In genomic region chr19:47210180-47210490, GRCh38 we compare ENCODE assay signal across 1 cellular context.
TF ChIP-seq lines count a peak whose summit lies in the region.

No MANE protein-coding gene starts in this region.

TF ChIP-seq in IMR-90, 13 proteins besides CTCF, POLR2A, EP300 and RAD21:
- TF ChIP-seq RFX5 (IDR thresholded peaks at IDR 0.05; ENCODE audit: low read depth, low read length), result no peak
- no peak for TF ChIP-seq MXI1 (IDR thresholded peaks at IDR 0.05; ENCODE audit: borderline replicate concordance, low read depth, low read length)
- TF ChIP-seq RCOR1 (IDR thresholded peaks at IDR 0.05; ENCODE audit: insufficient replicate concordance, low read length), result no peak
- no peak for TF ChIP-seq BHLHE40 (IDR thresholded peaks at IDR 0.05; ENCODE audit: low read depth, low read length)
